ENCODE assay signal across 9 cellular contexts in the genomic region with DNA sequence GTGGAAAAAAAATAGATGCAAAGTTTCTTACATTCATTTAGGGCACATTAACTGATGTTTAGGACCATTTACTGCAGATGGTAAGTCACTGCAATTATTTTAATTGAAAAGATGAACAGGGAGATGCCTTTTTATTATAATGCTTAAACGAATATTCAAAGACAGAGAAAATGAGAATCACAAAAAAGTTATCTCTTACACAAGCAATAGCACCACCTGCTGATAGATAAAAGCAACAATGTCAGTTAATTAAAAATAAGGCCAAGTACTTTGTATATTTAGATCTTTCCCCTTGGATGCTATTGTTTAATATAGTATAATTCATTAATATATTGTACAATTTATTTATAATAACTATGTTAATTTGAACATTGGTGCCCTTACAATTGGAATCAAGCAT. TPM values are rescaled to one million over a fixed set of nuclear protein-coding genes. Genes with fewer than 3 reads are reported as not detected.
DNase-seq lines count a peak whose midpoint lies in the region; ATAC-seq and TF ChIP-seq lines count a peak whose summit lies in the region.
"Had no signal": no experiment of that assay in that cellular context is flagged by ENCODE, and none has a peak within 500 bp of the region (broad histone marks: within the 10 kb centered on the region; RNA-seq: fewer than 3 reads in every experiment).

No MANE protein-coding gene starts in this region.

- H3K27me3 Mint-ChIP-seq in activated CD4-positive, alpha-beta T cell treated with anti-CD3 and anti-CD28 coated beads, Interleukin-2, amount 10 ng/mL, durations not matched to agents 24 days and 14 days: no peaks in the 10 kb centered on the region
- no peaks in the 10 kb centered on the region for H3K27me3 Mint-ChIP-seq in stimulated activated naive B cell treated with anti-CD40 and anti-IgM and Interleukin-4, amounts not matched to agents 10 μg/mL and 1 μg/mL and 100 μg/mL, for 72 hours

- no peak overlapping the region for H3K27ac ChIP-seq in prostate gland
- H3K27ac ChIP-seq: BLaER1 had no signal

- peak; percentile 52 for TF ChIP-seq CTCF in choroid plexus epithelial cell (conservative IDR thresholded peaks at IDR 0.05; ENCODE audit: low read depth, low read length)
- TF ChIP-seq CTCF in prostate gland (IDR thresholded peaks at IDR 0.05): peak in 3 of 4 experiments; percentile 37 to 49 (median 41)

- no peak for ATAC-seq in stimulated activated naive B cell treated with anti-CD40 and anti-IgM and Interleukin-4, amounts not matched to agents 10 μg/mL and 1 μg/mL and 100 μg/mL, for 72 hours (replicated peaks)

- H3K4me3 Mint-ChIP-seq in activated CD4-positive, alpha-beta T cell treated with anti-CD3 and anti-CD28 coated beads, Interleukin-2, amount 10 ng/mL, durations not matched to agents 24 days and 14 days: no peak overlapping the region
- H3K4me3 Mint-ChIP-seq in stimulated activated naive B cell treated with anti-CD40 and anti-IgM and Interleukin-4, amounts not matched to agents 10 μg/mL and 1 μg/mL and 100 μg/mL, for 72 hours: no peak overlapping the region

- H3K36me3 Mint-ChIP-seq in activated CD4-positive, alpha-beta T cell treated with anti-CD3 and anti-CD28 coated beads, Interleukin-2, amount 10 ng/mL, durations not matched to agents 24 days and 14 days (ENCODE audit: low read depth): no peaks in the 10 kb centered on the region
- peaks cover 7 to 16% of the 10 kb centered on the region in 2 donors for H3K36me3 Mint-ChIP-seq in stimulated activated naive B cell treated with anti-CD40 and anti-IgM and Interleukin-4, amounts not matched to agents 10 μg/mL and 1 μg/mL and 100 μg/mL, for 72 hours

- no peaks in the 10 kb centered on the region for H3K36me3 ChIP-seq in prostate gland

- H3K27me3 ChIP-seq in prostate gland (replicated peaks; ENCODE audit: insufficient read depth): no peaks in the 10 kb centered on the region
- H3K27me3 ChIP-seq: BLaER1 had no signal

- peaks cover under 1% of the 10 kb centered on the region for H3K9me3 Mint-ChIP-seq in activated CD4-positive, alpha-beta T cell treated with anti-CD3 and anti-CD28 coated beads, Interleukin-2, amount 10 ng/mL, durations not matched to agents 24 days and 14 days
- peaks cover under 1 to 2% of the 10 kb centered on the region in 2 donors for H3K9me3 Mint-ChIP-seq in stimulated activated naive B cell treated with anti-CD40 and anti-IgM and Interleukin-4, amounts not matched to agents 10 μg/mL and 1 μg/mL and 100 μg/mL, for 72 hours

- WGBS in prostate gland: 13% methylated on average over 1 of the region's 1 CpG

- DNase-seq in NCI-H1092 treated with DMSO at 0.1 percent for 48 hours (lab: John Stamatoyannopoulos, UW) (peak; percentile 6), NCI-H1092 (lab: John Stamatoyannopoulos, UW) (no peak), NCI-H2171 treated with DMSO at 0.1 percent for 48 hours (lab: John Stamatoyannopoulos, UW) (peak; percentile 65), choroid plexus epithelial cell (ENCODE audit: low read depth) (peak; percentile 56), prostate gland (ENCODE audit: low spot score) (no peak), T-helper 9 cell (no peak)
- DNase-seq in activated CD4-positive, alpha-beta T cell treated with anti-CD3 and anti-CD28 coated beads, Interleukin-2, amount 10 ng/mL, durations not matched to agents 24 days and 14 days: no peak
- DNase-seq in stimulated activated naive B cell treated with anti-CD40 and anti-IgM and Interleukin-4, amounts not matched to agents 10 μg/mL and 1 μg/mL and 100 μg/mL, for 72 hours: no peak

- TF ChIP-seq POLR2A in prostate gland (IDR thresholded peaks at IDR 0.05): no peak

- no peak overlapping the region for H3K4me3 ChIP-seq in choroid plexus epithelial cell (ENCODE audit: low read depth, low read length)
- no peak overlapping the region for H3K4me3 ChIP-seq in prostate gland
- H3K4me3 ChIP-seq: BLaER1 had no signal

- H3K27ac Mint-ChIP-seq in activated CD4-positive, alpha-beta T cell treated with anti-CD3 and anti-CD28 coated beads, Interleukin-2, amount 10 ng/mL, durations not matched to agents 24 days and 14 days: no peak overlapping the region
- no peak overlapping the region for H3K27ac Mint-ChIP-seq in stimulated activated naive B cell treated with anti-CD40 and anti-IgM and Interleukin-4, amounts not matched to agents 10 μg/mL and 1 μg/mL and 100 μg/mL, for 72 hours

- intact Hi-C loops in prostate gland (cut with DNase I): loop anchor here (5.0 to 10.0 kb wide), 2 partner anchors 176 to 308 kb away; no protein-coding TSS in a partner anchor
- intact Hi-C loops in activated CD4-positive, alpha-beta T cell treated with anti-CD3 and anti-CD28 coated beads, Interleukin-2, amount 10 ng/mL, durations not matched to agents 24 days and 14 days (cut with micrococcal nuclease): loop anchor here (10.0 kb wide), 2 partner anchors 308 to 458 kb away; no protein-coding TSS in a partner anchor

- no peaks in the 10 kb centered on the region for H3K4me1 ChIP-seq in prostate gland (replicated peaks)
- H3K4me1 ChIP-seq: BLaER1 had no signal

- no peaks in the 10 kb centered on the region for H3K4me1 Mint-ChIP-seq in activated CD4-positive, alpha-beta T cell treated with anti-CD3 and anti-CD28 coated beads, Interleukin-2, amount 10 ng/mL, durations not matched to agents 24 days and 14 days
- no peaks in the 10 kb centered on the region for H3K4me1 Mint-ChIP-seq in stimulated activated naive B cell treated with anti-CD40 and anti-IgM and Interleukin-4, amounts not matched to agents 10 μg/mL and 1 μg/mL and 100 μg/mL, for 72 hours

- no peaks in the 10 kb centered on the region for H3K9me3 ChIP-seq in prostate gland

RNA-seq across cellular contexts. Expression of a gene that starts 55.9 kb away (rescaled TPM):
- total RNA-seq in prostate gland: 10 to 100 TPM; 16.1 to 43.3 TPM
- 13.0 and 14.3 TPM in 2 replicates for total RNA-seq in activated CD4-positive, alpha-beta T cell treated with anti-CD3 and anti-CD28 coated beads, Interleukin-2, amount 10 ng/mL, durations not matched to agents 24 days and 14 days

RNA-seq across cellular contexts. Expression of a gene that starts 56.3 kb away (rescaled TPM):
- 10 to 100 TPM; 13.8 to 40.4 TPM for total RNA-seq in prostate gland
- 171 and 179 TPM in 2 replicates for total RNA-seq in activated CD4-positive, alpha-beta T cell treated with anti-CD3 and anti-CD28 coated beads, Interleukin-2, amount 10 ng/mL, durations not matched to agents 24 days and 14 days

Comparison
In these comparisons a context has a peak if more than half of its experiments do, and no peak if none do; other contexts are left out.
1. DNase-seq: peak in NCI-H1092 treated with DMSO at 0.1 percent for 48 hours (single experiment), NCI-H2171 treated with DMSO at 0.1 percent for 48 hours (single experiment) and choroid plexus epithelial cell (single experiment); none in NCI-H1092 (single experiment), prostate gland (single experiment), T-helper 9 cell (single experiment), activated CD4-positive, alpha-beta T cell treated with anti-CD3 and anti-CD28 coated beads, Interleukin-2, amount 10 ng/mL, durations not matched to agents 24 days and 14 days (single experiment) and stimulated activated naive B cell treated with anti-CD40 and anti-IgM and Interleukin-4, amounts not matched to agents 10 μg/mL and 1 μg/mL and 100 μg/mL, for 72 hours (single experiment).